Comparison of ENCODE assay signal across 8 cellular contexts in genomic region chr10:74585231-74586087, GRCh38.
DNase-seq lines count a peak whose midpoint lies in the region; ATAC-seq and TF ChIP-seq lines count a peak whose summit lies in the region.

No MANE protein-coding gene starts in this region.

- H3K27ac Mint-ChIP-seq in activated T-cell treated with anti-CD3 and anti-CD28 coated beads, Interleukin-2, amount 50 U/mL, for 24 hours = peak overlapping the region; percentile 96

- H3K36me3 Mint-ChIP-seq in activated T-cell treated with anti-CD3 and anti-CD28 coated beads, Interleukin-2, amount 50 U/mL, for 24 hours (ENCODE audit: low read depth) = peaks cover 28% of the 10 kb centered on the region

- peak; percentile 65 for ATAC-seq in GM18505 (IDR thresholded peaks at IDR 0.05; ENCODE audit: unreplicated experiment)
- ATAC-seq in HG02623 (IDR thresholded peaks at IDR 0.05; ENCODE audit: unreplicated experiment) = peak; percentile 70

- H3K4me3 ChIP-seq in spleen = peak overlapping the region in 3 of 8 donors; percentile 11 to 53 (median 20)

- H3K4me3 Mint-ChIP-seq in activated T-cell treated with anti-CD3 and anti-CD28 coated beads, Interleukin-2, amount 50 U/mL, for 24 hours = peak overlapping the region; percentile 72

- WGBS in spleen, 5 donors = 10 to 13% (median 11%) methylated on average over 8 of the region's 8 CpGs

- intact Hi-C loops in spleen (cut with DNase I; ENCODE audit: low total_unique reads) = no loop called here

- peaks cover 3% of the 10 kb centered on the region for H3K9me3 Mint-ChIP-seq in activated T-cell treated with anti-CD3 and anti-CD28 coated beads, Interleukin-2, amount 50 U/mL, for 24 hours

- H3K4me1 Mint-ChIP-seq in activated T-cell treated with anti-CD3 and anti-CD28 coated beads, Interleukin-2, amount 50 U/mL, for 24 hours (ENCODE audit: low read depth) = peaks cover 77% of the 10 kb centered on the region

- no peaks in the 10 kb centered on the region for H3K36me3 ChIP-seq in spleen

- no peak for TF ChIP-seq CTCF in spleen (IDR thresholded peaks at IDR 0.05 in 8 of 11, conservative IDR thresholded peaks at IDR 0.05 in 3 of 11)

- peaks cover 23 to 64% (median 61%) of the 10 kb centered on the region in 6 donors for H3K4me1 ChIP-seq in spleen

- H3K27me3 Mint-ChIP-seq in activated T-cell treated with anti-CD3 and anti-CD28 coated beads, Interleukin-2, amount 50 U/mL, for 24 hours = no peaks in the 10 kb centered on the region

- DNase-seq in NCI-H2081 (lab: John Stamatoyannopoulos, UW) = peak; percentile 66 to 81
- peak; percentile 63 for DNase-seq in activated T-cell treated with anti-CD3 and anti-CD28 coated beads, Interleukin-2, amount 50 U/mL, for 24 hours
- DNase-seq in germinal center (ENCODE audit: low spot score) = peak; percentile 21
- no peak for DNase-seq in spleen
- DNase-seq in GOT3 (lab: John Stamatoyannopoulos, UW) = no peak
- DNase-seq in GM19240 (ENCODE audit: insufficient read length, low spot score) = no peak

- no peaks in the 10 kb centered on the region for H3K27me3 ChIP-seq in spleen (replicated peaks in 1 of 7)

- TF ChIP-seq POLR2A in GM18505 (IDR thresholded peaks at IDR 0.05; ENCODE audit: borderline replicate concordance, extremely low read depth, insufficient read depth, insufficient read length) (peak; percentile 26), spleen (IDR thresholded peaks at IDR 0.05) (no peak)

- peaks cover 0 to 12% (median 2%) of the 10 kb centered on the region in 8 donors for H3K9me3 ChIP-seq in spleen

- peak overlapping the region; percentile 22 to 81 (median 74) for H3K27ac ChIP-seq in spleen

Comparison
In these comparisons a context has a peak if more than half of its experiments do, and no peak if none do; other contexts are left out.
1. DNase-seq: peak in NCI-H2081 (2 of 2), activated T-cell treated with anti-CD3 and anti-CD28 coated beads, Interleukin-2, amount 50 U/mL, for 24 hours (single experiment) and germinal center (single experiment); none in spleen (single experiment), GOT3 (single experiment) and GM19240 (single experiment).